Comparison of ENCODE assay signal across 15 cellular contexts in genomic region chr15:45058690-45059675, GRCh38. TPM values are rescaled to one million over a fixed set of nuclear protein-coding genes. Genes with fewer than 3 reads are reported as not detected.
A peak's percentile ranks its signal among the peaks of the same experiment; 100 is the strongest.
DNase-seq lines count a peak whose midpoint lies in the region; ATAC-seq, FAIRE-seq and TF ChIP-seq lines count a peak whose summit lies in the region.
"Not testable (repeated sequence)": the region's sequence is repeated elsewhere in the genome, so short reads cannot be mapped to it uniquely, and the experiment has no call there.
"Had no signal": no experiment of that assay in that cellular context is flagged by ENCODE, and none has a peak within 500 bp of the region (broad histone marks: within the 10 kb centered on the region; RNA-seq: fewer than 3 reads in every experiment).

No MANE protein-coding gene starts in this region.

- not testable (repeated sequence) for H3K36me3 ChIP-seq in KMS-11 (ENCODE audit: insufficient read depth); K562 (ENCODE audit: control insufficient read depth, insufficient read depth, low read length); esophagus squamous epithelium; naive thymus-derived CD4-positive, alpha-beta T cell (ENCODE audit: control insufficient read depth in 2 of 3, insufficient read depth in 3 of 3, low read length in 3 of 3)

- H3K79me2 ChIP-seq in KMS-11 (ENCODE audit: insufficient read depth, low read depth); K562 (ENCODE audit: control insufficient read depth, insufficient read depth, low read length): not testable (repeated sequence)

- TF ChIP-seq CTCF in A549 (IDR thresholded peaks at IDR 0.05); KMS-11 (conservative IDR thresholded peaks at IDR 0.05; ENCODE audit: low read depth, low read length); K562 (IDR thresholded peaks at IDR 0.05 in 2 of 3, conservative IDR thresholded peaks at IDR 0.05 in 1 of 3; ENCODE audit: insufficient read depth in 2 of 3, low read depth in 1 of 3, low read length in 3 of 3); epithelial cell of esophagus (IDR thresholded peaks at IDR 0.05; ENCODE audit: insufficient read depth, low read depth, low read length, missing control alignments); esophagus squamous epithelium (IDR thresholded peaks at IDR 0.05); type B pancreatic cell (conservative IDR thresholded peaks at IDR 0.05): not testable (repeated sequence)

- H3K27ac Mint-ChIP-seq in naive thymus-derived CD4-positive, alpha-beta T cell: not testable (repeated sequence)
- H3K27ac Mint-ChIP-seq in type B pancreatic cell: peak overlapping the region; percentile 39

- peaks cover 9 to 30% (median 17%) of the 10 kb centered on the region in 5 donors for H3K36me3 Mint-ChIP-seq in naive thymus-derived CD4-positive, alpha-beta T cell
- peaks cover 28% of the 10 kb centered on the region for H3K36me3 Mint-ChIP-seq in type B pancreatic cell

- H4K20me1 ChIP-seq in KMS-11 (ENCODE audit: insufficient read depth); K562 (replicated peaks; ENCODE audit: control insufficient read depth, insufficient read depth, low read length): not testable (repeated sequence)

- not testable (repeated sequence) for H3K9me3 ChIP-seq in A549; K562 (replicated peaks; ENCODE audit: control insufficient read depth, insufficient read depth, low read depth, low read length); esophagus squamous epithelium; naive thymus-derived CD4-positive, alpha-beta T cell (ENCODE audit: control insufficient read depth in 2 of 3, low read length in 3 of 3)

- CTCF ChIA-PET in A549 (lab: Yijun Ruan, JAX); K562 (lab: Yijun Ruan, JAX; ENCODE audit: low intra/inter-chr PET ratio); naive thymus-derived CD4-positive, alpha-beta T cell (lab: Charles Lee): not testable (repeated sequence)

- intact Hi-C loops in K562 (cut with micrococcal nuclease); esophagus squamous epithelium (cut with DNase I); naive thymus-derived CD4-positive, alpha-beta T cell (cut with micrococcal nuclease): not testable (repeated sequence)

- H3K4me3 ChIP-seq in A549; KMS-11 (IDR thresholded peaks at IDR 0.05; ENCODE audit: insufficient read depth, low read depth, low read length); K562; epithelial cell of esophagus (ENCODE audit: low read length); esophagus squamous epithelium; naive thymus-derived CD4-positive, alpha-beta T cell (ENCODE audit: low read length): not testable (repeated sequence)

- not testable (repeated sequence) for H3K4me1 ChIP-seq in A549; K562 (replicated peaks in 1 of 2; ENCODE audit: control insufficient read depth in 2 of 2, insufficient read depth in 2 of 2, low read length in 2 of 2); naive thymus-derived CD4-positive, alpha-beta T cell (ENCODE audit: control insufficient read depth in 2 of 2, insufficient read depth in 2 of 2, low read length in 2 of 2)
- peaks cover 32% of the 10 kb centered on the region for H3K4me1 ChIP-seq in KMS-11 (ENCODE audit: low read depth, poor library complexity, severe bottlenecking)
- peaks cover 0 to 35% (median 3%) of the 10 kb centered on the region in 3 donors for H3K4me1 ChIP-seq in esophagus squamous epithelium

- TF ChIP-seq RAD21 in A549 (conservative IDR thresholded peaks at IDR 0.05 in 1 of 2, IDR thresholded peaks at IDR 0.05 in 1 of 2); K562 (CRISPR knock-in tag; conservative IDR thresholded peaks at IDR 0.05 in 1 of 2, IDR thresholded peaks at IDR 0.05 in 1 of 2): not testable (repeated sequence)

- peaks cover 0 to 13% (median 4%) of the 10 kb centered on the region in 11 donors for H3K9me3 Mint-ChIP-seq in naive thymus-derived CD4-positive, alpha-beta T cell
- H3K9me3 Mint-ChIP-seq in type B pancreatic cell: not testable (repeated sequence)

- in situ Hi-C loops in K562 (cut with MboI): not testable (repeated sequence)

- BruUV-seq in K562 (replicated peaks; lab: Mats Ljungman, UMichigan): not testable (repeated sequence)

- not testable (repeated sequence) for H3K4me2 ChIP-seq in A549; KMS-11; K562 (ENCODE audit: insufficient read depth, low read length)

- H3K9ac ChIP-seq in KMS-11; K562 (ENCODE audit: insufficient read depth in 1 of 2, low read depth in 2 of 2, low read length in 2 of 2): not testable (repeated sequence)

- ATAC-seq in A549, K562: not testable (repeated sequence)
- ATAC-seq in left lobe of liver: peak; percentile 48
- peak; percentile 44 for ATAC-seq in naive thymus-derived CD4-positive, alpha-beta T cell

- H3K4me1 Mint-ChIP-seq in naive thymus-derived CD4-positive, alpha-beta T cell: peaks cover 0 to 15% (median 0%) of the 10 kb centered on the region in 7 donors
- not testable (repeated sequence) for H3K4me1 Mint-ChIP-seq in type B pancreatic cell (ENCODE audit: unreplicated experiment)

- not testable (repeated sequence) for DNase-seq in A549 (ENCODE audit: low read depth in 1 of 2, low spot score in 1 of 2); K562 (ENCODE audit: extremely low read depth in 1 of 4, low spot score in 3 of 4); esophagus squamous epithelium (lab: John Stamatoyannopoulos, UW); left lobe of liver (ENCODE audit: low spot score); naive thymus-derived CD4-positive, alpha-beta T cell; type B pancreatic cell (ENCODE audit: extremely low spot score, unreplicated experiment)
- DNase-seq in epithelial cell of esophagus (ENCODE audit: low read depth): peak; percentile 97

- POLR2A ChIA-PET in A549 (lab: Yijun Ruan, JAX); K562 (lab: Yijun Ruan, JAX); naive thymus-derived CD4-positive, alpha-beta T cell (lab: Charles Lee): not testable (repeated sequence)

- TF ChIP-seq POLR2A in A549 (IDR thresholded peaks at IDR 0.05; ENCODE audit: low read length); K562 (conservative IDR thresholded peaks at IDR 0.05); esophagus squamous epithelium (IDR thresholded peaks at IDR 0.05): not testable (repeated sequence)

- H3K4me3 Mint-ChIP-seq in naive thymus-derived CD4-positive, alpha-beta T cell; type B pancreatic cell: not testable (repeated sequence)

- not testable (repeated sequence) for H3K27me3 Mint-ChIP-seq in naive thymus-derived CD4-positive, alpha-beta T cell; type B pancreatic cell

- H2AFZ ChIP-seq in KMS-11 (ENCODE audit: low read depth); K562 (ENCODE audit: low read depth, low read length): not testable (repeated sequence)

- WGBS in A549 (ENCODE audit: missing lambda C conversion rate): 98% methylated on average over 3 of the region's 3 CpGs
- 80% methylated on average over 3 of the region's 3 CpGs for WGBS in K562 (ENCODE audit: insufficient coverage, low coverage, missing lambda C conversion rate)
- WGBS in esophagus squamous epithelium, 2 donors: 23 to 53% methylated on average over 2 to 3 of the region's 3 CpGs

- H3K27me3 ChIP-seq in KMS-11 (ENCODE audit: insufficient read depth, low read depth); K562 (ENCODE audit: control insufficient read depth in 2 of 2, insufficient read depth in 2 of 2, low read length in 2 of 2); esophagus squamous epithelium; naive thymus-derived CD4-positive, alpha-beta T cell (ENCODE audit: control insufficient read depth in 2 of 2, insufficient read depth in 2 of 2, low read length in 2 of 2): not testable (repeated sequence)

- H3K9me1 ChIP-seq in K562 (ENCODE audit: control insufficient read depth, insufficient read depth, low read length): not testable (repeated sequence)

- FAIRE-seq in A549 (lab: Jason Lieb, UNC): not testable (repeated sequence)
- FAIRE-seq in K562 (lab: Jason Lieb, UNC): peak; percentile 52

- not testable (repeated sequence) for H3K27ac ChIP-seq in A549; K562 (ENCODE audit: extremely low read depth, low read depth, low read length); naive thymus-derived CD4-positive, alpha-beta T cell (ENCODE audit: low read depth, low read length)
- H3K27ac ChIP-seq in KMS-11 (peak overlapping the region; percentile 11; the same call in 1 of the 2 replicates), esophagus squamous epithelium (peak overlapping the region; percentile 49 to 79 (median 66))

- not testable (repeated sequence) for TF ChIP-seq EP300 in A549 (IDR thresholded peaks at IDR 0.05); K562 (IDR thresholded peaks at IDR 0.05; ENCODE audit: low read length)

RNA-seq across cellular contexts. Expression of gene SORD, which starts 36.0 kb away (rescaled TPM):
- polyA plus RNA-seq in A549 (2011; rRNA removed) (49.8 and 51.1 TPM in 2 replicates), A549 (2017; fragmentation: RNase III; extraction: RNeasy Plus Mini Kit Qiagen cat#74134 plus additional on column Dnase treatment) (34.8 to 40.6 TPM (median 37.6 TPM) in 3 replicates), K562 (2011; rRNA removed) (62.2 and 79.2 TPM in 2 replicates), K562 (2014; fragmentation: Illumina TruSeq; extraction: Trizol) (37.7 and 38.4 TPM in 2 replicates), K562 (2014; fragmentation: Nextera tagmentation; extraction: Ambion mirVana) (10 to 100 TPM in 1 of 2 experiments, 1 to 10 TPM in 1; 5.9 to 14.1 TPM), K562 (2014; rRNA removed) (29.6 and 42.3 TPM in 2 replicates)
- polyA plus RNA-seq in A549 (2012; cell fraction: cytosol; rRNA removed): 55.9 and 58.4 TPM in 2 replicates
- 81.9 and 146 TPM in 2 replicates for polyA plus RNA-seq in A549 (2012; cell fraction: nucleus; rRNA removed)
- polyA minus RNA-seq in A549 (2011; rRNA and poly(A)+ RNA removed): 42.8 and 44.8 TPM in 2 replicates
- 22.5 and 36.4 TPM in 2 replicates for total RNA-seq in K562 (2011; cell fraction: chromatin; rRNA removed; ENCODE audit: low replicate concordance)
- total RNA-seq in K562 (2011; cell fraction: nucleolus; rRNA removed): 26.7 and 27.8 TPM in 2 replicates
- total RNA-seq in K562 (2011; cell fraction: nucleoplasm; rRNA removed): 32.0 and 36.6 TPM in 2 replicates
- total RNA-seq in K562 (2014; rRNA removed) (38.5 and 39.3 TPM in 2 replicates), K562 (2014; rRNA removed; fragmentation: Illumina TruSeq; extraction: Trizol) (22.7 and 28.3 TPM in 2 replicates), K562 (2015; rRNA removed; fragmentation: Illumina TruSeq; extraction: Trizol) (19.3 and 21.3 TPM in 2 replicates), K562 (2021) (43.8 and 44.6 TPM in 2 replicates), esophagus squamous epithelium (10 to 100 TPM; 26.3 to 39.3 (median 31.0) TPM), left lobe of liver (342 TPM), type B pancreatic cell (ENCODE audit: low replicate concordance) (58.7 and 72.7 TPM in 2 replicates)
- 63.9 and 78.2 TPM in 2 replicates for polyA plus RNA-seq in K562 (2011; cell fraction: cytosol; rRNA removed)
- 64.5 and 74.7 TPM in 2 replicates for polyA plus RNA-seq in K562 (2011; cell fraction: nucleus; rRNA removed)
- 26.7 and 28.9 TPM in 2 replicates for polyA plus RNA-seq in K562 (2012)
- polyA minus RNA-seq in K562 (2011; rRNA and poly(A)+ RNA removed): 57.5 and 71.7 TPM in 2 replicates
- polyA minus RNA-seq in K562 (2011; cell fraction: cytosol; rRNA and poly(A)+ RNA removed): 36.1 and 36.4 TPM in 2 replicates
- polyA minus RNA-seq in K562 (2011; cell fraction: nucleus; rRNA and poly(A)+ RNA removed): 20.4 and 21.5 TPM in 2 replicates
- 1 to 10 TPM; 2.7 to 7.8 (median 6.4) TPM for total RNA-seq in naive thymus-derived CD4-positive, alpha-beta T cell
- 1 to 10 TPM; 6.5 to 7.1 TPM for polyA plus RNA-seq in naive thymus-derived CD4-positive, alpha-beta T cell

RNA-seq across cellular contexts. Expression of gene DUOX2, which starts 55.0 kb away (rescaled TPM):
- polyA plus RNA-seq in A549 (2011; rRNA removed) (0.06 and 0.08 TPM in 2 replicates), A549 (2017; fragmentation: RNase III; extraction: RNeasy Plus Mini Kit Qiagen cat#74134 plus additional on column Dnase treatment) (0.03 to 0.07 TPM (median 0.05 TPM) in 3 replicates), K562 (2011; rRNA removed) (0.01 and 0.03 TPM in 2 replicates), K562 (2014; fragmentation: Illumina TruSeq; extraction: Trizol) (not detected in 2 replicates), K562 (2014; fragmentation: Nextera tagmentation; extraction: Ambion mirVana) (not detected), K562 (2014; rRNA removed) (0.01 and 0.05 TPM in 2 replicates)
- 0.03 and 0.04 TPM in 2 replicates for polyA plus RNA-seq in A549 (2012; cell fraction: cytosol; rRNA removed)
- 0.11 and 0.18 TPM in 2 replicates for polyA plus RNA-seq in A549 (2012; cell fraction: nucleus; rRNA removed)
- polyA minus RNA-seq in A549 (2011; rRNA and poly(A)+ RNA removed): 0.05 and 0.12 TPM in 2 replicates
- 0.19 and 2.6 TPM in 2 replicates for total RNA-seq in K562 (2011; cell fraction: chromatin; rRNA removed; ENCODE audit: low replicate concordance)
- total RNA-seq in K562 (2011; cell fraction: nucleolus; rRNA removed): 0.13 and 0.50 TPM in 2 replicates
- 0.23 and 1.2 TPM in 2 replicates for total RNA-seq in K562 (2011; cell fraction: nucleoplasm; rRNA removed)
- total RNA-seq in K562 (2014; rRNA removed) (under 0.01 TPM in 1 of 2 replicates, not detected in the other), K562 (2014; rRNA removed; fragmentation: Illumina TruSeq; extraction: Trizol) (not detected in 2 replicates), K562 (2015; rRNA removed; fragmentation: Illumina TruSeq; extraction: Trizol) (not detected in 2 replicates), K562 (2021) (0.02 and 0.36 TPM in 2 replicates), esophagus squamous epithelium (10 to 100 TPM in 3 of 4 donors, 1 to 10 TPM in 1; 5.0 to 50.7 (median 22.6) TPM), left lobe of liver (0.10 TPM), type B pancreatic cell (ENCODE audit: low replicate concordance) (3.1 TPM in 2 replicates)
- polyA plus RNA-seq in K562 (2011; cell fraction: cytosol; rRNA removed): 0.01 TPM in 1 of 2 replicates, not detected in the other
- 0.08 and 0.55 TPM in 2 replicates for polyA plus RNA-seq in K562 (2011; cell fraction: nucleus; rRNA removed)
- polyA plus RNA-seq in K562 (2012): 0.03 and 0.11 TPM in 2 replicates
- polyA minus RNA-seq in K562 (2011; rRNA and poly(A)+ RNA removed): 0.03 and 0.04 TPM in 2 replicates
- not detected in 2 replicates for polyA minus RNA-seq in K562 (2011; cell fraction: cytosol; rRNA and poly(A)+ RNA removed)
- 0.27 TPM in 1 of 2 replicates, not detected in the other for polyA minus RNA-seq in K562 (2011; cell fraction: nucleus; rRNA and poly(A)+ RNA removed)
- total RNA-seq in naive thymus-derived CD4-positive, alpha-beta T cell: under 1 TPM in 1 of 5 experiments, not detected in 4; 0.49 TPM
- polyA plus RNA-seq in naive thymus-derived CD4-positive, alpha-beta T cell: not detected
- total RNA-seq: GM23338, HFFc6 had no signal
- polyA plus RNA-seq: AG04450, CD14-positive monocyte, GM23338 had no signal

RNA-seq across cellular contexts. Expression of gene DUOXA2, which starts 55.1 kb away (rescaled TPM):
- polyA plus RNA-seq in A549 (2011; rRNA removed) (not detected in 2 replicates), A549 (2017; fragmentation: RNase III; extraction: RNeasy Plus Mini Kit Qiagen cat#74134 plus additional on column Dnase treatment) (not detected in 3 replicates), K562 (2011; rRNA removed) (not detected in 2 replicates), K562 (2014; fragmentation: Illumina TruSeq; extraction: Trizol) (not detected in 2 replicates), K562 (2014; fragmentation: Nextera tagmentation; extraction: Ambion mirVana) (not detected), K562 (2014; rRNA removed) (not detected in 2 replicates)
- not detected in 2 replicates for polyA plus RNA-seq in A549 (2012; cell fraction: cytosol; rRNA removed)
- not detected in 2 replicates for polyA plus RNA-seq in A549 (2012; cell fraction: nucleus; rRNA removed)
- polyA minus RNA-seq in A549 (2011; rRNA and poly(A)+ RNA removed): not detected in 2 replicates
- not detected in 2 replicates for total RNA-seq in K562 (2011; cell fraction: chromatin; rRNA removed; ENCODE audit: low replicate concordance)
- not detected in 2 replicates for total RNA-seq in K562 (2011; cell fraction: nucleolus; rRNA removed)
- total RNA-seq in K562 (2011; cell fraction: nucleoplasm; rRNA removed): not detected in 2 replicates
- total RNA-seq in K562 (2014; rRNA removed) (not detected in 2 replicates), K562 (2014; rRNA removed; fragmentation: Illumina TruSeq; extraction: Trizol) (not detected in 2 replicates), K562 (2015; rRNA removed; fragmentation: Illumina TruSeq; extraction: Trizol) (not detected in 2 replicates), K562 (2021) (not detected in 2 replicates), esophagus squamous epithelium (10 to 100 TPM in 2 of 4 donors, 1 to 10 TPM in 1, not detected in 1; 6.3 to 20.6 (median 13.6) TPM), left lobe of liver (not detected), type B pancreatic cell (ENCODE audit: low replicate concordance) (0.17 and 0.52 TPM in 2 replicates)
- not detected in 2 replicates for polyA plus RNA-seq in K562 (2011; cell fraction: cytosol; rRNA removed)
- not detected in 2 replicates for polyA plus RNA-seq in K562 (2011; cell fraction: nucleus; rRNA removed)
- polyA plus RNA-seq in K562 (2012): 0.05 TPM in 1 of 2 replicates, not detected in the other
- polyA minus RNA-seq in K562 (2011; rRNA and poly(A)+ RNA removed): not detected in 2 replicates
- polyA minus RNA-seq in K562 (2011; cell fraction: cytosol; rRNA and poly(A)+ RNA removed): not detected in 2 replicates
- polyA minus RNA-seq in K562 (2011; cell fraction: nucleus; rRNA and poly(A)+ RNA removed): not detected in 2 replicates
- not detected for total RNA-seq in naive thymus-derived CD4-positive, alpha-beta T cell
- not detected for polyA plus RNA-seq in naive thymus-derived CD4-positive, alpha-beta T cell
- total RNA-seq: A673; Calu3; CD4-positive, alpha-beta memory T cell; GM23338; HFFc6 had no signal
- polyA plus RNA-seq: AG04450; CD14-positive monocyte; CD4-positive, alpha-beta memory T cell; GM23338 had no signal
